Comparison of ENCODE assay signal across 24 cellular contexts in genomic region chr14:29126361-29126760, GRCh38.
"Had no signal": no experiment of that assay in that cellular context is flagged by ENCODE, and none has a peak within 500 bp of the region (broad histone marks: within the 10 kb centered on the region; RNA-seq: fewer than 3 reads in every experiment).

No MANE protein-coding gene starts in this region.

- H3K4me3 ChIP-seq: adrenal gland, ascending aorta, body of pancreas, SK-N-MC had no signal

- H3K36me3 ChIP-seq: adrenal gland, ascending aorta, WERI-Rb-1 had no signal

- H3K9me3 ChIP-seq: adrenal gland, ascending aorta, body of pancreas had no signal

- H3K27me3 ChIP-seq: adrenal gland, ascending aorta, body of pancreas had no signal

- DNase-seq: activated CD4-positive, alpha-beta T cell treated with anti-CD3 and anti-CD28 coated beads for 36 hours; activated CD4-positive, alpha-beta T cell treated with anti-CD3 and anti-CD28 coated beads, Interleukin-2, amount 50 U/mL, for 1 hour; activated CD8-positive, alpha-beta memory T cell treated with anti-CD3 and anti-CD28 coated beads, Interleukin-2, amount 50 U/mL, for 4 hours; activated CD8-positive, alpha-beta T cell treated with anti-CD3 and anti-CD28 coated beads for 36 hours; activated gamma-delta T cell treated with Interleukin-2 at 50 U/mL for 16 hours; activated naive CD4-positive, alpha-beta T cell treated with anti-CD3 and anti-CD28 coated beads, Interleukin-2, amount 10 ng/mL, durations not matched to agents 7 days and 5 days; activated naive CD8-positive, alpha-beta T cell treated with anti-CD3 and anti-CD28 coated beads for 36 hours; activated T-cell treated with anti-CD3 and anti-CD28 coated beads, Interleukin-2, amount 50 U/mL, for 72 hours; adrenal gland; body of pancreas; central memory CD4-positive, alpha-beta T cell; Karpas-422; NCI-H146; NCI-H187 treated with DMSO at 0.1 percent for 48 hours; NCI-H2107; NCI-H2171 treated with DMSO at 0.1 percent for 48 hours; NCI-H226; NCI-H526; NCI-H82; RPMI8226; T-helper 1 cell; WERI-Rb-1 had no signal

- H3K4me1 ChIP-seq: adrenal gland, ascending aorta, body of pancreas had no signal

- H3K27ac ChIP-seq: adrenal gland, ascending aorta, body of pancreas, SK-N-MC, WERI-Rb-1 had no signal
